Comparison of ENCODE assay signal across 8 cellular contexts in genomic region chr17:40068129-40068581, GRCh38. TPM values are rescaled to one million over a fixed set of nuclear protein-coding genes. Genes with fewer than 3 reads are reported as not detected.
DNase-seq lines count a peak whose midpoint lies in the region; ATAC-seq and TF ChIP-seq lines count a peak whose summit lies in the region.

No MANE protein-coding gene starts in this region.

- H2AFZ ChIP-seq in ACC112 (ENCODE audit: low read length, unreplicated experiment): peak overlapping the region; percentile 30

- H3K4me1 ChIP-seq in ACC112 (ENCODE audit: control insufficient read depth, insufficient read depth, low read length, unreplicated experiment): peaks cover 78% of the 10 kb centered on the region

- H3K27me3 ChIP-seq in ACC112 (ENCODE audit: insufficient read depth, low read length) (no peaks in the 10 kb centered on the region), dorsolateral prefrontal cortex (no peaks in the 10 kb centered on the region)

- peak overlapping the region; percentile 58 for H3K4me3 ChIP-seq in ACC112 (ENCODE audit: low read depth, low read length)
- H3K4me3 ChIP-seq in dorsolateral prefrontal cortex: peak overlapping the region in 56 of 59 donors; percentile 3 to 71 (median 45)

- H3K4me1 Mint-ChIP-seq in natural killer cell treated with Interleukin-12 subunit alpha and Interleukin-12 subunit beta and Interleukin-15 and Interleukin-18, amount 100 ng/mL, for 72 hours (ENCODE audit: low read depth in 2 of 2): peaks cover 52 to 57% of the 10 kb centered on the region in 2 donors

- TF ChIP-seq CTCF in dorsolateral prefrontal cortex (IDR thresholded peaks at IDR 0.05 in 54 of 56, conservative IDR thresholded peaks at IDR 0.05 in 2 of 56; ENCODE audit: low read depth in 1 of 56, partially characterized antibody in 56 of 56): no peak

- no peaks in the 10 kb centered on the region for H3K27me3 Mint-ChIP-seq in natural killer cell treated with Interleukin-12 subunit alpha and Interleukin-12 subunit beta and Interleukin-15 and Interleukin-18, amount 100 ng/mL, for 72 hours

- H3K79me2 ChIP-seq in ACC112 (ENCODE audit: control insufficient read depth, insufficient read depth, low read length, unreplicated experiment): peaks cover 53% of the 10 kb centered on the region

- H3K36me3 Mint-ChIP-seq in natural killer cell treated with Interleukin-12 subunit alpha and Interleukin-12 subunit beta and Interleukin-15 and Interleukin-18, amount 100 ng/mL, for 72 hours: no peaks in the 10 kb centered on the region

- ATAC-seq in natural killer cell treated with Interleukin-12 subunit alpha and Interleukin-12 subunit beta and Interleukin-15 and Interleukin-18, amount 100 ng/mL, for 72 hours: no peak

- DNase-seq in M059J (ENCODE audit: low read depth) (peak; percentile 56), dorsolateral prefrontal cortex (peak in 1 of 10 donors; percentile 33), NCI-H524 treated with DMSO at 0.1 percent for 48 hours (lab: John Stamatoyannopoulos, UW) (no peak), NCI-H187 treated with DMSO at 0.1 percent for 48 hours (lab: John Stamatoyannopoulos, UW) (no peak), NAMALWA (ENCODE audit: low spot score) (no peak), T-helper 9 cell (no peak)
- DNase-seq in natural killer cell treated with Interleukin-12 subunit alpha and Interleukin-12 subunit beta and Interleukin-15 and Interleukin-18, amount 100 ng/mL, for 72 hours (ENCODE audit: low spot score): no peak

- H3K27ac ChIP-seq in ACC112 (ENCODE audit: low read depth, low read length) (peak overlapping the region; percentile 70), dorsolateral prefrontal cortex (peak overlapping the region; percentile 93 to 100 (median 100))

- peak overlapping the region; percentile 86 for H3K4me3 Mint-ChIP-seq in natural killer cell treated with Interleukin-12 subunit alpha and Interleukin-12 subunit beta and Interleukin-15 and Interleukin-18, amount 100 ng/mL, for 72 hours

- H3K27ac Mint-ChIP-seq in natural killer cell treated with Interleukin-12 subunit alpha and Interleukin-12 subunit beta and Interleukin-15 and Interleukin-18, amount 100 ng/mL, for 72 hours: peak overlapping the region; percentile 87 to 90

- intact Hi-C loops in dorsolateral prefrontal cortex (cut with DNase I): loop anchor here (2.0 kb wide), 1 partner anchor 39 kb away; no protein-coding TSS in a partner anchor

- no peaks in the 10 kb centered on the region for H3K36me3 ChIP-seq in ACC112 (ENCODE audit: insufficient read depth, low read length)

- H3K9me3 Mint-ChIP-seq in natural killer cell treated with Interleukin-12 subunit alpha and Interleukin-12 subunit beta and Interleukin-15 and Interleukin-18, amount 100 ng/mL, for 72 hours: no peaks in the 10 kb centered on the region

RNA-seq across cellular contexts. Expression of gene THRA, which starts 5.4 kb away (rescaled TPM):
- 19.2 and 26.7 TPM in 2 replicates for total RNA-seq in M059J (2014; rRNA removed; shearing (Covaris generic))
- total RNA-seq in dorsolateral prefrontal cortex: 100 to 1,000 TPM; 178 to 301 (median 231) TPM
- 10 to 100 TPM in 1 of 2 donors, 1 to 10 TPM in 1; 4.9 to 10.9 TPM for total RNA-seq in natural killer cell treated with Interleukin-12 subunit alpha and Interleukin-12 subunit beta and Interleukin-15 and Interleukin-18, amount 100 ng/mL, for 72 hours

RNA-seq across cellular contexts. Expression of gene MED24, which starts 13.9 kb away (rescaled TPM):
- total RNA-seq in M059J (2014; rRNA removed; shearing (Covaris generic)): 25.9 and 29.1 TPM in 2 replicates
- total RNA-seq in dorsolateral prefrontal cortex: 100 to 1,000 TPM in 59 of 120 experiments, 10 to 100 TPM in 61; 59.5 to 156 (median 99.1) TPM
- total RNA-seq in natural killer cell treated with Interleukin-12 subunit alpha and Interleukin-12 subunit beta and Interleukin-15 and Interleukin-18, amount 100 ng/mL, for 72 hours: 100 to 1,000 TPM in 1 of 2 donors, 10 to 100 TPM in 1; 91.5 to 147 TPM

RNA-seq across cellular contexts. Expression of gene NR1D1, which starts 32.2 kb away (rescaled TPM):
- total RNA-seq in M059J (2014; rRNA removed; shearing (Covaris generic)): 5.7 and 6.3 TPM in 2 replicates
- total RNA-seq in dorsolateral prefrontal cortex: 10 to 100 TPM; 26.9 to 97.0 (median 62.1) TPM
- total RNA-seq in natural killer cell treated with Interleukin-12 subunit alpha and Interleukin-12 subunit beta and Interleukin-15 and Interleukin-18, amount 100 ng/mL, for 72 hours: 1 to 10 TPM; 1.4 to 5.4 TPM

RNA-seq across cellular contexts. Expression of gene CSF3, which starts 52.9 kb away (rescaled TPM):
- total RNA-seq in M059J (2014; rRNA removed; shearing (Covaris generic)): not detected in 2 replicates
- total RNA-seq in dorsolateral prefrontal cortex: 100 to 1,000 TPM in 1 of 120 experiments, 10 to 100 TPM in 8, 1 to 10 TPM in 30, under 1 TPM in 25, not detected in 56; 0.30 to 105 (median 1.8) TPM
- under 1 TPM in 1 of 2 donors, not detected in 1; 0.78 TPM for total RNA-seq in natural killer cell treated with Interleukin-12 subunit alpha and Interleukin-12 subunit beta and Interleukin-15 and Interleukin-18, amount 100 ng/mL, for 72 hours

RNA-seq across cellular contexts. Expression of gene MSL1, which starts 53.6 kb away (rescaled TPM):
- 33.2 and 61.3 TPM in 2 replicates for total RNA-seq in M059J (2014; rRNA removed; shearing (Covaris generic))
- 100 to 1,000 TPM in 116 of 120 experiments, 10 to 100 TPM in 4; 87.8 to 143 (median 120) TPM for total RNA-seq in dorsolateral prefrontal cortex
- 100 to 1,000 TPM in 1 of 2 donors, 10 to 100 TPM in 1; 79.8 to 102 TPM for total RNA-seq in natural killer cell treated with Interleukin-12 subunit alpha and Interleukin-12 subunit beta and Interleukin-15 and Interleukin-18, amount 100 ng/mL, for 72 hours
